In the genomic region with DNA sequence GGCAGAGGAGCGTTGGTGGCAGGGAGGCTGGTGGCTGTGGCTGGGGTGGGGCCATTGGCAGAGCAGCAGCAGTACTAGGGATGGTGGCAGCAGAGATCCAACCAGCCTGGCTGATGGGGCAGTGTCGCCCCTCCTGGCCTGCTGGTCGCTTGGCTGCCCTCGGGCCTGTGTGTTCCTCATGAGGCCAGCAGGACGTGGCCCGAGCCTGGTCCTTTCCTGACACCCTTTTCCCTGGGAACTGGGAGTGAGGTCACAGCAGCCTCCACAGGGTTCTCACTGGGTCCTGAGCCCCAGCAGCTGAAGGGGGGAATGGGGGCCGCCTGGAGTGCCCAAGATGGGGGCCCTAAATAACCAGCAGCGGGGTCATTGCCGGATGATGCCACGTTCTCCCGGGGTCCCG, we compare ENCODE assay signal across 25 cellular contexts. TPM values are rescaled to one million over a fixed set of nuclear protein-coding genes. Genes with fewer than 3 reads are reported as not detected.
DNase-seq lines count a peak whose midpoint lies in the region; ATAC-seq and TF ChIP-seq lines count a peak whose summit lies in the region.
"Had no signal": no experiment of that assay in that cellular context is flagged by ENCODE, and none has a peak within 500 bp of the region (broad histone marks: within the 10 kb centered on the region; RNA-seq: fewer than 3 reads in every experiment).

No MANE protein-coding gene starts in this region.

- H3K36me3 Mint-ChIP-seq in GM23338 (ENCODE audit: low read depth) = 0 out of 3 replicates have a peak, but pooled peaks cover 2% of the 10 kb centered on the region
- H3K36me3 Mint-ChIP-seq: CD8-positive, alpha-beta T cell; mesothelial cell of epicardium; stimulated activated memory B cell treated with anti-CD40 and anti-IgM and Interleukin-4, amounts not matched to agents 10 μg/mL and 1 μg/mL and 100 μg/mL, for 72 hours had no signal

- in situ Hi-C loops in transverse colon (cut with MboI; ENCODE audit: low pct_ligation_motif_present in 1 of 4, low pct_unique_long_range_greater_than_20kb in 1 of 4, low sequenced_read_pairs in 3 of 4) = no loop called here

- TF ChIP-seq POLR2A in gastroesophageal sphincter (IDR thresholded peaks at IDR 0.05) (no peak), transverse colon (IDR thresholded peaks at IDR 0.05) (no peak)

- H3K4me2 ChIP-seq in GM23338 (no peak overlapping the region), neuronal stem cell (ENCODE audit: insufficient read depth, low read length, poor library complexity, severe bottlenecking) (no peak overlapping the region)

- H3K23ac ChIP-seq in neuronal stem cell (ENCODE audit: low read depth, low read length, poor library complexity) = no peak overlapping the region

- no peaks in the 10 kb centered on the region for H3K9me2 ChIP-seq in GM23338 (ENCODE audit: insufficient read depth)

- no peak overlapping the region for H3K4ac ChIP-seq in neuronal stem cell (ENCODE audit: low read length)

- H3K27ac Mint-ChIP-seq in GM23338 = no peak overlapping the region; the same call in 1 of the 2 replicates
- H3K27ac Mint-ChIP-seq: CD8-positive, alpha-beta T cell; nephron; stimulated activated memory B cell treated with anti-CD40 and anti-IgM and Interleukin-4, amounts not matched to agents 10 μg/mL and 1 μg/mL and 100 μg/mL, for 72 hours had no signal

- no peak overlapping the region for H4K91ac ChIP-seq in neuronal stem cell (ENCODE audit: low read depth, low read length, poor library complexity)

- no peak for DNase-seq in GM23338 (ENCODE audit: low spot score)
- no peak for DNase-seq in RWPE2 (ENCODE audit: low spot score)
- DNase-seq in neuronal stem cell (ENCODE audit: low spot score) = no peak
- no peak for DNase-seq in transverse colon
- no peak for DNase-seq in NCI-H2029 treated with DMSO at 0.1 percent for 48 hours (lab: John Stamatoyannopoulos, UW)
- no peak for DNase-seq in NCI-H446 (lab: John Stamatoyannopoulos, UW)
- DNase-seq in HuH-7.5 (ENCODE audit: low spot score) = no peak
- DNase-seq: activated CD4-positive, alpha-beta T cell treated with anti-CD3 and anti-CD28 coated beads, Interleukin-2, amount 50 U/mL, for 4 hours; activated CD8-positive, alpha-beta memory T cell treated with anti-CD3 and anti-CD28 coated beads, Interleukin-2, amount 50 U/mL, for 48 hours; activated effector memory CD4-positive, alpha-beta T cell treated with Interleukin-2 at 50 U/mL for 16 hours; CD8-positive, alpha-beta T cell; DMS79 treated with DMSO at 0.1 percent for 48 hours; hypothalamus; NCI-H1105; NCI-H2081; stimulated activated CD4-positive, alpha-beta T cell treated with anti-CD3 and anti-CD28 coated beads, Interleukin-1b, Interleukin-23, amount 100 ng/mL, for 48 hours had no signal

- no peak overlapping the region for H3K14ac ChIP-seq in neuronal stem cell (ENCODE audit: low read length)

- TF ChIP-seq CTCF in GM23338 (conservative IDR thresholded peaks at IDR 0.05; ENCODE audit: low read depth in 2 of 2) (no peak; a peak in 1 of 4 replicates), RWPE2 (IDR thresholded peaks at IDR 0.05; ENCODE audit: poor library complexity, severe bottlenecking) (no peak), gastroesophageal sphincter (IDR thresholded peaks at IDR 0.05) (no peak), transverse colon (IDR thresholded peaks at IDR 0.05) (no peak)

- H3K79me2 ChIP-seq in GM23338 (replicated peaks; ENCODE audit: insufficient read depth) = no peaks in the 10 kb centered on the region

- intact Hi-C loops in transverse colon (cut with DNase I; ENCODE audit: low total_unique reads) = no loop called here

- H2BK5ac ChIP-seq in neuronal stem cell (ENCODE audit: low read length) = no peak overlapping the region

- H3F3A ChIP-seq in GM23338 (replicated peaks; ENCODE audit: low read depth) = no peaks in the 10 kb centered on the region

- H3K9ac ChIP-seq in neuronal stem cell (ENCODE audit: low read depth, low read length, poor library complexity) = no peak overlapping the region

- H3K4me3 ChIP-seq in GM23338 (no peak overlapping the region), RWPE2 (ENCODE audit: severe bottlenecking) (no peak overlapping the region), gastroesophageal sphincter (no peak overlapping the region), neuronal stem cell (ENCODE audit: low read length in 2 of 2) (no peak overlapping the region), transverse colon (no peak overlapping the region)
- H3K4me3 ChIP-seq: breast epithelium, coronary artery, HAP-1, thoracic aorta had no signal

- H2AK5ac ChIP-seq in neuronal stem cell (ENCODE audit: low read depth, low read length) = peak overlapping the region; percentile 1

- H3K4me1 ChIP-seq in GM23338 (ENCODE audit: insufficient read depth) (no peaks in the 10 kb centered on the region), RWPE2 (ENCODE audit: insufficient read depth, poor library complexity, severe bottlenecking) (peaks cover 22% of the 10 kb centered on the region), gastroesophageal sphincter (peaks cover 0 to 7% (median 0%) of the 10 kb centered on the region in 3 donors), neuronal stem cell (ENCODE audit: control insufficient read depth in 2 of 2, insufficient read depth in 1 of 2, low read depth in 1 of 2, low read length in 2 of 2) (peaks cover 12 to 15% of the 10 kb centered on the region in 2 donors), transverse colon (peaks cover 0 to 9% (median 6%) of the 10 kb centered on the region in 4 donors)
- H3K4me1 ChIP-seq: breast epithelium, HAP-1 had no signal

- H3K27ac ChIP-seq in GM23338 (ENCODE audit: low read depth) (no peak overlapping the region), RWPE2 (ENCODE audit: poor library complexity, severe bottlenecking) (peak overlapping the region; percentile 28), gastroesophageal sphincter (peak overlapping the region in 3 of 4 donors; percentile 10 to 19 (median 11)), neuronal stem cell (replicated peaks; ENCODE audit: low read length) (no peak overlapping the region), transverse colon (no peak overlapping the region)
- H3K27ac ChIP-seq: breast epithelium, coronary artery, thoracic aorta had no signal

- H3K79me1 ChIP-seq in neuronal stem cell (ENCODE audit: low read depth, low read length) = peaks cover 3% of the 10 kb centered on the region

- H3K9me3 Mint-ChIP-seq in GM23338 = no peaks in the 10 kb centered on the region
- H3K9me3 Mint-ChIP-seq: CD8-positive, alpha-beta T cell; mesothelial cell of epicardium; nephron; stimulated activated memory B cell treated with anti-CD40 and anti-IgM and Interleukin-4, amounts not matched to agents 10 μg/mL and 1 μg/mL and 100 μg/mL, for 72 hours had no signal

- no peaks in the 10 kb centered on the region for H3K36me3 ChIP-seq in GM23338 (ENCODE audit: insufficient read depth)
- H3K36me3 ChIP-seq in RWPE2 (ENCODE audit: low read depth) = no peaks in the 10 kb centered on the region
- H3K36me3 ChIP-seq in gastroesophageal sphincter = no peaks in the 10 kb centered on the region
- H3K36me3 ChIP-seq in neuronal stem cell (replicated peaks in 1 of 2; ENCODE audit: control insufficient read depth in 2 of 2, insufficient read depth in 2 of 2, low read length in 2 of 2) = no peaks in the 10 kb centered on the region
- no peaks in the 10 kb centered on the region for H3K36me3 ChIP-seq in transverse colon
- H3K36me3 ChIP-seq: breast epithelium, HAP-1, thoracic aorta had no signal

- H3K27me3 ChIP-seq in GM23338 (ENCODE audit: insufficient read depth) (no peaks in the 10 kb centered on the region), RWPE2 (ENCODE audit: insufficient read depth, poor library complexity, severe bottlenecking) (no peaks in the 10 kb centered on the region), gastroesophageal sphincter (peaks cover 46% of the 10 kb centered on the region), neuronal stem cell (ENCODE audit: control insufficient read depth in 3 of 3, insufficient read depth in 3 of 3, low read depth in 1 of 3, low read length in 3 of 3) (peaks cover 0 to 10% (median 0%) of the 10 kb centered on the region in 3 experiments), transverse colon (no peaks in the 10 kb centered on the region)

- TF ChIP-seq EP300 in gastroesophageal sphincter (IDR thresholded peaks at IDR 0.05) (no peak), transverse colon (IDR thresholded peaks at IDR 0.05; ENCODE audit: low read depth) (no peak)

- H2BK15ac ChIP-seq in neuronal stem cell (ENCODE audit: low read length) = no peak overlapping the region

- H3K9me3 ChIP-seq in RWPE2 (ENCODE audit: severe bottlenecking) (no peaks in the 10 kb centered on the region), gastroesophageal sphincter (no peaks in the 10 kb centered on the region), neuronal stem cell (replicated peaks in 1 of 2; ENCODE audit: control insufficient read depth in 2 of 2, insufficient read depth in 1 of 2, low read depth in 1 of 2, low read length in 2 of 2) (peaks cover 0 to 2% of the 10 kb centered on the region in 2 donors), transverse colon (no peaks in the 10 kb centered on the region)
- H3K9me3 ChIP-seq: breast epithelium, HAP-1, thoracic aorta had no signal

- no peak overlapping the region for H4K8ac ChIP-seq in neuronal stem cell (ENCODE audit: low read depth, low read length)

- no peak overlapping the region for H2BK12ac ChIP-seq in neuronal stem cell (ENCODE audit: low read length)

- H2AFZ ChIP-seq in GM23338 (no peak overlapping the region), neuronal stem cell (ENCODE audit: low read length) (no peak overlapping the region)

- no peaks in the 10 kb centered on the region for H4K20me1 ChIP-seq in GM23338 (replicated peaks; ENCODE audit: insufficient read depth)

- ATAC-seq in GM23338 = peak; percentile 16; the same call in 2 of the 3 replicates
- no peak for ATAC-seq in RWPE2 (ENCODE audit: low read depth)
- no peak for ATAC-seq in gastroesophageal sphincter
- ATAC-seq: CD8-positive, alpha-beta T cell; stimulated activated memory B cell treated with anti-CD40 and anti-IgM and Interleukin-4, amounts not matched to agents 10 μg/mL and 1 μg/mL and 100 μg/mL, for 72 hours had no signal

- peaks cover 3% of the 10 kb centered on the region; the same call in 2 of the 3 replicates for H3K4me1 Mint-ChIP-seq in GM23338
- H3K4me1 Mint-ChIP-seq: stimulated activated memory B cell treated with anti-CD40 and anti-IgM and Interleukin-4, amounts not matched to agents 10 μg/mL and 1 μg/mL and 100 μg/mL, for 72 hours had no signal

- WGBS in gastroesophageal sphincter (ENCODE audit: low coverage in 1 of 2), 2 donors = 60% methylated on average over 2 of the region's 12 CpGs; no CpG with 5 or more reads in 1 of the 2 donors
- WGBS in neuronal stem cell (ENCODE audit: extremely low coverage in 2 of 2, insufficient read length in 2 of 2, insufficient replicate concordance in 1 of 2), 2 donors = no CpG with 5 or more reads among the region's 12 CpGs
- WGBS in transverse colon (ENCODE audit: low coverage in 1 of 2), 2 donors = 63% methylated on average over 10 of the region's 12 CpGs; no CpG with 5 or more reads in 1 of the 2 donors

- peak overlapping the region; percentile 52 for H3K18ac ChIP-seq in neuronal stem cell (ENCODE audit: low read length)

- H2BK120ac ChIP-seq in neuronal stem cell (ENCODE audit: low read depth, low read length) = no peak overlapping the region

- peaks cover 11% of the 10 kb centered on the region for H3K27me3 Mint-ChIP-seq in GM23338 (ENCODE audit: insufficient read depth, low read depth, poor library complexity)

- no peak overlapping the region for H3K4me3 Mint-ChIP-seq in GM23338
- H3K4me3 Mint-ChIP-seq: CD8-positive, alpha-beta T cell; mesothelial cell of epicardium; nephron; stimulated activated memory B cell treated with anti-CD40 and anti-IgM and Interleukin-4, amounts not matched to agents 10 μg/mL and 1 μg/mL and 100 μg/mL, for 72 hours had no signal

RNA-seq across cellular contexts. Expression of gene KIF26A, which starts 46.1 kb away (rescaled TPM):
- 82.9 and 103 TPM in 2 replicates for total RNA-seq in GM23338 (2014; rRNA removed; shearing (Covaris generic))
- 5.6 and 6.4 TPM in 2 replicates for polyA plus RNA-seq in GM23338 (2016; fragmentation: Nextera tagmentation; extraction: Ambion mirVana)
- total RNA-seq in gastroesophageal sphincter (1 to 10 TPM; 2.2 to 6.9 (median 2.9) TPM), transverse colon (1 to 10 TPM; 2.2 to 7.8 (median 4.4) TPM)
- polyA plus RNA-seq in neuronal stem cell (2013, experiment 1 of 2) = 14.6 TPM
- polyA plus RNA-seq in neuronal stem cell (2013, experiment 2 of 2) = 14.0 TPM
- total RNA-seq: LHCN-M2 had no signal

Comparison
In these comparisons a context has a peak if more than half of its experiments do, and no peak if none do; other contexts are left out.
1. H3K27ac ChIP-seq: peak in RWPE2 (single experiment) and gastroesophageal sphincter (3 of 4); none in GM23338 (single experiment), neuronal stem cell (single experiment) and transverse colon (0 of 4).